Comparison of ENCODE assay signal across 8 cellular contexts in the genomic region with DNA sequence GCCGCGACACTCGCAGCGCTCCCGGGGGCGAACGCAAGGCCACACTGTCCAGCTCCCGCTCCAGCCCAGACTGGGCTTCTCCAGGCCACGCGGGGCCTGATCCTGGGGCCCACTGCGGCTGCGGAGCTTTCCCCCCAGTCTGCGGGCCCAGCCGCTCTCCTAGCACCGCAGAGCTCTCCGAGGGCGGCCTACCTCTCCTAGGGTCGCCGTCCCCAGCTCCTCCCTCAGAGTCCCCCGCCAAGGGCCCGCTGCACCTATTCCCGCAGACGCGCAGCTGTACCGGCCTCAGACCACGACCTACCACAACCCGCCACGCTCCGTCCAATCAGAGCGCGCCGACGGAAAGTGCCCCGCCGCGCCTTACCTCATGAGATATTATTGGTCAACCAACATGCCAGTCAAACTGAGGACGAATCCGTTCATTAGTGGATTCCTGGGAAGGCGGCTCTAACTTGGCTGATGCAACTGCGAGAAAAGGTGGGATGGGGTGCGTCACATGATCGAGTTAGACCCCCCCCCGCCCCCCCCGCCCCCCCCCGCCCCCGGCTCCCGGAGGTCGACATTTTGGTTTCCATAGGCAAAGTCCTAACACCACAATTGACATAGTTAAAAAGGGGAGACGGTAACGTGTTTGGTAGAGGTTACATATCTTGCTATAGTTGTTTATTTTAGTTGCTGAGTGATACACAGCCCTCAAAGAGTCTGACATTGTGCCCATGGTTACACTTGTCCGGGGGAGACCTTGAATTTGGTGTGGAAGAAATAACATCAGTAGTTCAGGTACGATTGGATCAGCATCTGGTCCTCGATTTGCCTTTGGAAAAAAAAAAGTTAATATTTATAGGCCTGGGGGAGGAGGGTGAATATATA. TPM values are rescaled to one million over a fixed set of nuclear protein-coding genes. Genes with fewer than 3 reads are reported as not detected.
DNase-seq lines count a peak whose midpoint lies in the region; ATAC-seq and TF ChIP-seq lines count a peak whose summit lies in the region.

Gene AARS1, minus strand, starts transcription at position 278 of the 870 bp plus-strand sequence. CDS start 6,743 bp downstream, outside the sequence.

- peak within 1 kb of the TSS; percentile 65 to 76 for H3K4me3 ChIP-seq in SK-N-SH (ENCODE audit: low read depth in 2 of 2, low read length in 1 of 2)

- DNase-seq in GM04504 (ENCODE audit: low read depth): peak; percentile 100
- DNase-seq in NCI-H1048 (lab: John Stamatoyannopoulos, UW): peak; percentile 84
- peak; percentile 97 for DNase-seq in SK-N-SH
- DNase-seq in globus pallidus (ENCODE audit: low spot score): peak; percentile 98
- peak; percentile 96 for DNase-seq in occipital lobe (lab: John Stamatoyannopoulos, UW)

- H3K9me3 ChIP-seq in SK-N-SH: no peaks in the 10 kb centered on the region

- WGBS in SK-N-SH (ENCODE audit: low lambda C conversion rate): 2% methylated on average over 37 of the region's 53 CpGs

- no peak for TF ChIP-seq CTCF in SK-N-SH (IDR thresholded peaks at IDR 0.05)

- no peaks in the 10 kb centered on the region for H3K27me3 Mint-ChIP-seq in activated naive CD4-positive, alpha-beta T cell treated with anti-CD3 and anti-CD28 coated beads, Interleukin-2, amount 50 U/mL, for 24 hours

- CTCF ChIA-PET in SK-N-SH (lab: Yijun Ruan, JAX): interaction anchor here (1.3 to 2.8 kb wide), 3 partner anchors 22 to 37 kb away, joined by 3 to 10 read pairs (median 6); partner anchors contain the start of gene EXOSC6

- TF ChIP-seq EP300 in SK-N-SH (IDR thresholded peaks at IDR 0.05; ENCODE audit: borderline replicate concordance in 1 of 2, low read depth in 1 of 2, low read length in 1 of 2): no peak

- TF ChIP-seq RAD21 in SK-N-SH (IDR thresholded peaks at IDR 0.05; ENCODE audit: low read length): no peak

- H3K27ac Mint-ChIP-seq in activated naive CD4-positive, alpha-beta T cell treated with anti-CD3 and anti-CD28 coated beads, Interleukin-2, amount 50 U/mL, for 24 hours: peak within 1 kb of the TSS; percentile 100

- peaks cover 3 to 13% of the 10 kb centered on the region in 2 experiments for H3K36me3 ChIP-seq in SK-N-SH (replicated peaks in 1 of 2; ENCODE audit: control insufficient read depth in 1 of 2, insufficient read depth in 2 of 2, low read length in 1 of 2)

- peaks cover 2 to 10% of the 10 kb centered on the region in 2 experiments; a peak in 2 of 4 replicates for H3K4me1 ChIP-seq in SK-N-SH (ENCODE audit: control insufficient read depth in 1 of 2, insufficient read depth in 2 of 2, low read depth in 1 of 2, low read length in 1 of 2)

- H2AFZ ChIP-seq in SK-N-SH (ENCODE audit: low read depth): peak within 1 kb of the TSS; percentile 100

- no peaks in the 10 kb centered on the region for H3K27me3 ChIP-seq in SK-N-SH (ENCODE audit: insufficient read depth)

- peak within 1 kb of the TSS; percentile 85 to 88 for H3K27ac ChIP-seq in SK-N-SH (ENCODE audit: low read depth in 2 of 2, low read length in 1 of 2)
- peak within 1 kb of the TSS; percentile 69 for H3K27ac ChIP-seq in temporal lobe (ENCODE audit: low read depth, low read length)

- peaks cover 19% of the 10 kb centered on the region for H3F3A ChIP-seq in SK-N-SH (replicated peaks; ENCODE audit: insufficient read depth)

- H3K4me1 Mint-ChIP-seq in activated naive CD4-positive, alpha-beta T cell treated with anti-CD3 and anti-CD28 coated beads, Interleukin-2, amount 50 U/mL, for 24 hours: peaks cover 27% of the 10 kb centered on the region

- ATAC-seq in HG02571 (IDR thresholded peaks at IDR 0.05; ENCODE audit: unreplicated experiment): peak; percentile 97

- POLR2A ChIA-PET in SK-N-SH (lab: Yijun Ruan, JAX): interaction anchor here (0.6 to 2.9 kb wide), 8 partner anchors 9 to 262 kb away, joined by 3 to 31 read pairs (median 4); partner anchors contain the start of genes DDX19A and DDX19B

- peak within 1 kb of the TSS; percentile 92 for H3K9ac ChIP-seq in SK-N-SH

- H4K20me1 ChIP-seq in SK-N-SH (ENCODE audit: insufficient read depth): peaks cover 28% of the 10 kb centered on the region

- no peaks in the 10 kb centered on the region for H3K9me2 ChIP-seq in SK-N-SH

- peaks cover 8% of the 10 kb centered on the region for H3K36me3 Mint-ChIP-seq in activated naive CD4-positive, alpha-beta T cell treated with anti-CD3 and anti-CD28 coated beads, Interleukin-2, amount 50 U/mL, for 24 hours

- peaks cover 48% of the 10 kb centered on the region for H3K79me2 ChIP-seq in SK-N-SH (ENCODE audit: insufficient read depth)

- H3K4me3 Mint-ChIP-seq in activated naive CD4-positive, alpha-beta T cell treated with anti-CD3 and anti-CD28 coated beads, Interleukin-2, amount 50 U/mL, for 24 hours: peak within 1 kb of the TSS; percentile 100

- H3K4me2 ChIP-seq in SK-N-SH: peak within 1 kb of the TSS; percentile 96

- no peaks in the 10 kb centered on the region for H3K9me3 Mint-ChIP-seq in activated naive CD4-positive, alpha-beta T cell treated with anti-CD3 and anti-CD28 coated beads, Interleukin-2, amount 50 U/mL, for 24 hours

TF ChIP-seq in SK-N-SH, 30 proteins besides CTCF, POLR2A, EP300 and RAD21 (continues in another document):
- TF ChIP-seq, protein P1, sequence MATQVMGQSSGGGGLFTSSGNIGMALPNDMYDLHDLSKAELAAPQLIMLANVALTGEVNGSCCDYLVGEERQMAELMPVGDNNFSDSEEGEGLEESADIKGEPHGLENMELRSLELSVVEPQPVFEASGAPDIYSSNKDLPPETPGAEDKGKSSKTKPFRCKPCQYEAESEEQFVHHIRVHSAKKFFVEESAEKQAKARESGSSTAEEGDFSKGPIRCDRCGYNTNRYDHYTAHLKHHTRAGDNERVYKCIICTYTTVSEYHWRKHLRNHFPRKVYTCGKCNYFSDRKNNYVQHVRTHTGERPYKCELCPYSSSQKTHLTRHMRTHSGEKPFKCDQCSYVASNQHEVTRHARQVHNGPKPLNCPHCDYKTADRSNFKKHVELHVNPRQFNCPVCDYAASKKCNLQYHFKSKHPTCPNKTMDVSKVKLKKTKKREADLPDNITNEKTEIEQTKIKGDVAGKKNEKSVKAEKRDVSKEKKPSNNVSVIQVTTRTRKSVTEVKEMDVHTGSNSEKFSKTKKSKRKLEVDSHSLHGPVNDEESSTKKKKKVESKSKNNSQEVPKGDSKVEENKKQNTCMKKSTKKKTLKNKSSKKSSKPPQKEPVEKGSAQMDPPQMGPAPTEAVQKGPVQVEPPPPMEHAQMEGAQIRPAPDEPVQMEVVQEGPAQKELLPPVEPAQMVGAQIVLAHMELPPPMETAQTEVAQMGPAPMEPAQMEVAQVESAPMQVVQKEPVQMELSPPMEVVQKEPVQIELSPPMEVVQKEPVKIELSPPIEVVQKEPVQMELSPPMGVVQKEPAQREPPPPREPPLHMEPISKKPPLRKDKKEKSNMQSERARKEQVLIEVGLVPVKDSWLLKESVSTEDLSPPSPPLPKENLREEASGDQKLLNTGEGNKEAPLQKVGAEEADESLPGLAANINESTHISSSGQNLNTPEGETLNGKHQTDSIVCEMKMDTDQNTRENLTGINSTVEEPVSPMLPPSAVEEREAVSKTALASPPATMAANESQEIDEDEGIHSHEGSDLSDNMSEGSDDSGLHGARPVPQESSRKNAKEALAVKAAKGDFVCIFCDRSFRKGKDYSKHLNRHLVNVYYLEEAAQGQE (IDR thresholded peaks at IDR 0.05; ENCODE audit: low read depth, low read length): no peak; the same call in 1 of the 2 replicates
- peak; percentile 87 for TF ChIP-seq TAF1 (IDR thresholded peaks at IDR 0.05; ENCODE audit: borderline replicate concordance, low read depth, low read length)
- TF ChIP-seq ZBTB33 (IDR thresholded peaks at IDR 0.05; ENCODE audit: borderline replicate concordance, low read depth): no peak
- TF ChIP-seq CHD2 (IDR thresholded peaks at IDR 0.05; ENCODE audit: low read length, partially characterized antibody): peak; percentile 81
- TF ChIP-seq IRF3 (IDR thresholded peaks at IDR 0.05; ENCODE audit: low read depth, low read length): peak; percentile 88
- peak; percentile 34; the same call in 1 of the 2 replicates for TF ChIP-seq NRF1 (IDR thresholded peaks at IDR 0.05; ENCODE audit: low read depth, low read length)
- TF ChIP-seq, protein P2, sequence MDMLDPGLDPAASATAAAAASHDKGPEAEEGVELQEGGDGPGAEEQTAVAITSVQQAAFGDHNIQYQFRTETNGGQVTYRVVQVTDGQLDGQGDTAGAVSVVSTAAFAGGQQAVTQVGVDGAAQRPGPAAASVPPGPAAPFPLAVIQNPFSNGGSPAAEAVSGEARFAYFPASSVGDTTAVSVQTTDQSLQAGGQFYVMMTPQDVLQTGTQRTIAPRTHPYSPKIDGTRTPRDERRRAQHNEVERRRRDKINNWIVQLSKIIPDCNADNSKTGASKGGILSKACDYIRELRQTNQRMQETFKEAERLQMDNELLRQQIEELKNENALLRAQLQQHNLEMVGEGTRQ (IDR thresholded peaks at IDR 0.05; ENCODE audit: borderline replicate concordance, low read depth, low read length): no peak
- TF ChIP-seq TCF12 (IDR thresholded peaks at IDR 0.05): no peak; the same call in 1 of the 2 replicates
- TF ChIP-seq ELF1 (IDR thresholded peaks at IDR 0.05): no peak

RNA-seq across cellular contexts. Expression of gene AARS1, which starts in this region (rescaled TPM):
- 70.5 and 77.3 TPM in 2 replicates for polyA plus RNA-seq in SK-N-SH (2012; rRNA removed)
- polyA plus RNA-seq in SK-N-SH (2012; cell fraction: cytosol; rRNA removed): 52.6 and 60.0 TPM in 2 replicates
- 69.4 and 91.9 TPM in 2 replicates for polyA plus RNA-seq in SK-N-SH (2012; cell fraction: nucleus; rRNA removed)
- total RNA-seq in occipital lobe (65.7 TPM), temporal lobe (62.0 TPM)

Comparison
In these comparisons a context has a peak if more than half of its experiments do, and no peak if none do; other contexts are left out.
1. Peak in every context shown above with its lines: DNase-seq, ATAC-seq, H3K4me3 ChIP-seq and H3K27ac ChIP-seq.